ENCODE assay signal across 16 cellular contexts in genomic region chr9:82234160-82234943, GRCh38.
"Had no signal": no experiment of that assay in that cellular context is flagged by ENCODE, and none has a peak within 500 bp of the region (broad histone marks: within the 10 kb centered on the region; RNA-seq: fewer than 3 reads in every experiment).

No MANE protein-coding gene starts in this region.

- FAIRE-seq: colon, pancreas had no signal

- H3K4me3 ChIP-seq: cardiac muscle cell, gastroesophageal sphincter, heart right ventricle, lung, pancreas, thoracic aorta, upper lobe of right lung had no signal

- DNase-seq: activated CD4-positive, alpha-beta T cell treated with anti-CD3 and anti-CD28 coated beads for 4 hours; activated CD8-positive, alpha-beta T cell treated with anti-CD3 and anti-CD28 coated beads for 36 hours; activated effector memory CD4-positive, alpha-beta T cell treated with Interleukin-2 at 50 U/mL for 16 hours; activated naive CD4-positive, alpha-beta T cell treated with anti-CD3 and anti-CD28 coated beads, Interleukin-2, amount 50 U/mL, for 16 hours; activated T-cell treated with anti-CD3 and anti-CD28 coated beads, Interleukin-2, amount 50 U/mL, for 4 hours; erythroblast; heart right ventricle; naive thymus-derived CD4-positive, alpha-beta T cell; pancreas; stimulated activated CD4-positive, alpha-beta T cell treated with anti-CD3 and anti-CD28 coated beads, Interleukin-1b, Interleukin-23, amount 100 ng/mL, for 48 hours; upper lobe of right lung had no signal

- H3K4me1 ChIP-seq: gastroesophageal sphincter, heart right ventricle, pancreas, upper lobe of right lung had no signal

- H3K36me3 ChIP-seq: cardiac muscle cell, gastroesophageal sphincter, heart right ventricle, pancreas, thoracic aorta, upper lobe of right lung had no signal

- H3K27ac Mint-ChIP-seq: activated CD8-positive, alpha-beta T cell treated with anti-CD3 and anti-CD28 coated beads for 36 hours; naive thymus-derived CD4-positive, alpha-beta T cell had no signal

- H3K27me3 ChIP-seq: cardiac muscle cell, gastroesophageal sphincter, heart right ventricle, pancreas, upper lobe of right lung had no signal

- H3K27me3 Mint-ChIP-seq: activated CD8-positive, alpha-beta T cell treated with anti-CD3 and anti-CD28 coated beads for 36 hours; naive thymus-derived CD4-positive, alpha-beta T cell had no signal

- H3K27ac ChIP-seq: cardiac muscle cell, gastroesophageal sphincter, heart right ventricle, pancreas, thoracic aorta, upper lobe of right lung had no signal

- H3K9me3 ChIP-seq: pancreas, upper lobe of right lung had no signal

- H3K4me1 Mint-ChIP-seq: naive thymus-derived CD4-positive, alpha-beta T cell had no signal

- H3K4me3 Mint-ChIP-seq: activated CD8-positive, alpha-beta T cell treated with anti-CD3 and anti-CD28 coated beads for 36 hours; activated T-cell treated with anti-CD3 and anti-CD28 coated beads, Interleukin-2, amount 50 U/mL, for 4 hours; naive thymus-derived CD4-positive, alpha-beta T cell had no signal

- ATAC-seq: activated CD8-positive, alpha-beta T cell treated with anti-CD3 and anti-CD28 coated beads for 36 hours; activated T-cell treated with anti-CD3 and anti-CD28 coated beads, Interleukin-2, amount 50 U/mL, for 4 hours; gastroesophageal sphincter; heart right ventricle; naive thymus-derived CD4-positive, alpha-beta T cell; pancreas; upper lobe of right lung had no signal
